ENCODE assay signal across 22 cellular contexts in genomic region chrX:28979876-28980275, GRCh38.
"Had no signal": no experiment of that assay in that cellular context is flagged by ENCODE, and none has a peak within 500 bp of the region (broad histone marks: within the 10 kb centered on the region; RNA-seq: fewer than 3 reads in every experiment).

No MANE protein-coding gene starts in this region.

- H3K36me3 ChIP-seq: spleen had no signal

- H3K4me3 Mint-ChIP-seq: activated CD4-positive, alpha-beta T cell treated with anti-CD3 and anti-CD28 coated beads, Interleukin-2, amount 10 ng/mL, durations not matched to agents 24 days and 14 days; activated CD8-positive, alpha-beta T cell treated with anti-CD3 and anti-CD28 coated beads for 36 hours; activated naive CD8-positive, alpha-beta T cell treated with anti-CD3 and anti-CD28 coated beads, Interleukin-2, amount 10 ng/mL, durations not matched to agents 7 days and 5 days; natural killer cell treated with Interleukin-12 subunit alpha and Interleukin-12 subunit beta and Interleukin-15 and Interleukin-18, amount 100 ng/mL, for 72 hours; stimulated activated memory B cell treated with anti-CD40 and anti-IgM and Interleukin-4, amounts not matched to agents 10 μg/mL and 1 μg/mL and 100 μg/mL, for 72 hours; type B pancreatic cell had no signal

- DNase-seq: activated CD4-positive, alpha-beta T cell treated with anti-CD3 and anti-CD28 coated beads, Interleukin-2, amount 10 ng/mL, durations not matched to agents 24 days and 14 days; activated CD4-positive, CD25-positive, alpha-beta regulatory T cell; activated CD8-positive, alpha-beta T cell treated with anti-CD3 and anti-CD28 coated beads for 36 hours; activated naive CD4-positive, alpha-beta T cell treated with Interleukin-2 at 50 U/mL for 16 hours; activated naive CD8-positive, alpha-beta T cell treated with anti-CD3 and anti-CD28 coated beads, Interleukin-2, amount 10 ng/mL, durations not matched to agents 7 days and 5 days; activated T-cell treated with anti-CD3 and anti-CD28 coated beads, Interleukin-2, amount 50 U/mL, for 1 hour; cortex of kidney; erythroblast; kidney; nucleus accumbens; posterior cingulate gyrus; spleen; stimulated activated CD4-positive, alpha-beta T cell treated with anti-CD3 and anti-CD28 coated beads, Interleukin-4, amount 100 ng/mL, for 4 hours; testis had no signal

- H3K27ac ChIP-seq: spleen, testis had no signal

- H3K27me3 Mint-ChIP-seq: activated CD4-positive, alpha-beta T cell treated with anti-CD3 and anti-CD28 coated beads, Interleukin-2, amount 10 ng/mL, durations not matched to agents 24 days and 14 days; activated CD8-positive, alpha-beta T cell treated with anti-CD3 and anti-CD28 coated beads for 36 hours; activated naive CD8-positive, alpha-beta T cell treated with anti-CD3 and anti-CD28 coated beads, Interleukin-2, amount 10 ng/mL, durations not matched to agents 7 days and 5 days; natural killer cell treated with Interleukin-12 subunit alpha and Interleukin-12 subunit beta and Interleukin-15 and Interleukin-18, amount 100 ng/mL, for 72 hours; stimulated activated memory B cell treated with anti-CD40 and anti-IgM and Interleukin-4, amounts not matched to agents 10 μg/mL and 1 μg/mL and 100 μg/mL, for 72 hours had no signal

- H3K36me3 Mint-ChIP-seq: activated naive CD8-positive, alpha-beta T cell treated with anti-CD3 and anti-CD28 coated beads, Interleukin-2, amount 10 ng/mL, durations not matched to agents 7 days and 5 days; natural killer cell treated with Interleukin-12 subunit alpha and Interleukin-12 subunit beta and Interleukin-15 and Interleukin-18, amount 100 ng/mL, for 72 hours; stimulated activated memory B cell treated with anti-CD40 and anti-IgM and Interleukin-4, amounts not matched to agents 10 μg/mL and 1 μg/mL and 100 μg/mL, for 72 hours; type B pancreatic cell had no signal

- ATAC-seq: activated CD8-positive, alpha-beta T cell treated with anti-CD3 and anti-CD28 coated beads for 36 hours; left lobe of liver; natural killer cell treated with Interleukin-12 subunit alpha and Interleukin-12 subunit beta and Interleukin-15 and Interleukin-18, amount 100 ng/mL, for 72 hours; stimulated activated memory B cell treated with anti-CD40 and anti-IgM and Interleukin-4, amounts not matched to agents 10 μg/mL and 1 μg/mL and 100 μg/mL, for 72 hours had no signal

- FAIRE-seq: endometrium, frontal cortex, kidney had no signal

- H3K4me1 ChIP-seq: spleen, testis had no signal

- H3K9me3 ChIP-seq: spleen, testis had no signal

- H3K27me3 ChIP-seq: spleen, testis had no signal

- H3K4me1 Mint-ChIP-seq: activated CD4-positive, alpha-beta T cell treated with anti-CD3 and anti-CD28 coated beads, Interleukin-2, amount 10 ng/mL, durations not matched to agents 24 days and 14 days; activated naive CD8-positive, alpha-beta T cell treated with anti-CD3 and anti-CD28 coated beads, Interleukin-2, amount 10 ng/mL, durations not matched to agents 7 days and 5 days; stimulated activated memory B cell treated with anti-CD40 and anti-IgM and Interleukin-4, amounts not matched to agents 10 μg/mL and 1 μg/mL and 100 μg/mL, for 72 hours had no signal

- H3K4me3 ChIP-seq: lung, spleen, testis had no signal

- H3K27ac Mint-ChIP-seq: activated CD4-positive, alpha-beta T cell treated with anti-CD3 and anti-CD28 coated beads, Interleukin-2, amount 10 ng/mL, durations not matched to agents 24 days and 14 days; activated CD8-positive, alpha-beta T cell treated with anti-CD3 and anti-CD28 coated beads for 36 hours; activated naive CD8-positive, alpha-beta T cell treated with anti-CD3 and anti-CD28 coated beads, Interleukin-2, amount 10 ng/mL, durations not matched to agents 7 days and 5 days; activated T-helper 2 cell treated with anti-CD3 and anti-CD28 coated beads, Interferon-gamma antibody, Interleukin-2, Interleukin-4, amounts not matched to agents 10 μg/mL and 5 μg/mL and 100 μg/mL, durations not matched to agents 14 hours and 24 hours and 36 hours; natural killer cell treated with Interleukin-12 subunit alpha and Interleukin-12 subunit beta and Interleukin-15 and Interleukin-18, amount 100 ng/mL, for 72 hours; stimulated activated memory B cell treated with anti-CD40 and anti-IgM and Interleukin-4, amounts not matched to agents 10 μg/mL and 1 μg/mL and 100 μg/mL, for 72 hours; type B pancreatic cell had no signal

- H3K9me3 Mint-ChIP-seq: activated CD4-positive, alpha-beta T cell treated with anti-CD3 and anti-CD28 coated beads, Interleukin-2, amount 10 ng/mL, durations not matched to agents 24 days and 14 days; type B pancreatic cell had no signal
